Comparison of ENCODE assay signal across 8 cellular contexts in genomic region chr14:69768873-69769272, GRCh38. TPM values are rescaled to one million over a fixed set of nuclear protein-coding genes. Genes with fewer than 3 reads are reported as not detected.
DNase-seq lines count a peak whose midpoint lies in the region; ATAC-seq, FAIRE-seq and TF ChIP-seq lines count a peak whose summit lies in the region.

No MANE protein-coding gene starts in this region.

- H2AFZ ChIP-seq in OCI-LY3 (ENCODE audit: low read depth, low read length): no peak overlapping the region

- peaks cover 14% of the 10 kb centered on the region for H4K20me1 ChIP-seq in OCI-LY3 (ENCODE audit: insufficient read depth, low read length)

- TF ChIP-seq CTCF in OCI-LY3 (IDR thresholded peaks at IDR 0.05; ENCODE audit: low read depth, low read length) (no peak), neural crest cell (conservative IDR thresholded peaks at IDR 0.05) (no peak)

- peak overlapping the region; percentile 98 to 100 (median 100) for H3K4me3 Mint-ChIP-seq in CD4-positive, alpha-beta memory T cell
- H3K4me3 Mint-ChIP-seq in neural crest cell: peak overlapping the region; percentile 99

- peaks cover 57% of the 10 kb centered on the region for H3K36me3 ChIP-seq in CD4-positive, alpha-beta memory T cell (ENCODE audit: insufficient read depth, low read length)
- peaks cover 57% of the 10 kb centered on the region for H3K36me3 ChIP-seq in OCI-LY3 (replicated peaks; ENCODE audit: low read depth, low read length)
- peaks cover 12% of the 10 kb centered on the region for H3K36me3 ChIP-seq in endocrine pancreas (ENCODE audit: control insufficient read depth, insufficient read depth, low read length)

- H3K9me3 ChIP-seq in CD4-positive, alpha-beta memory T cell (ENCODE audit: control insufficient read depth in 1 of 2, low read length in 2 of 2): no peaks in the 10 kb centered on the region
- H3K9me3 ChIP-seq in OCI-LY3 (ENCODE audit: insufficient read depth, low read length) (no peaks in the 10 kb centered on the region), endocrine pancreas (ENCODE audit: control insufficient read depth, low read length) (no peaks in the 10 kb centered on the region)

- peaks cover 0 to 18% (median 0%) of the 10 kb centered on the region in 8 donors for H3K9me3 Mint-ChIP-seq in CD4-positive, alpha-beta memory T cell
- peaks cover 5% of the 10 kb centered on the region for H3K9me3 Mint-ChIP-seq in neural crest cell

- H3K79me2 ChIP-seq in OCI-LY3 (ENCODE audit: low read length): peaks cover 42% of the 10 kb centered on the region

- peaks cover 51 to 82% (median 67%) of the 10 kb centered on the region in 4 donors for H3K4me1 Mint-ChIP-seq in CD4-positive, alpha-beta memory T cell
- peaks cover 58% of the 10 kb centered on the region for H3K4me1 Mint-ChIP-seq in neural crest cell

- H3K4me2 ChIP-seq in OCI-LY3 (ENCODE audit: low read length): peak overlapping the region; percentile 86; the same call in 1 of the 2 replicates

- peak overlapping the region; percentile 56 to 100 (median 100) for H3K27ac Mint-ChIP-seq in CD4-positive, alpha-beta memory T cell
- no peak overlapping the region for H3K27ac Mint-ChIP-seq in neural crest cell (ENCODE audit: unreplicated experiment)

- intact Hi-C loops in CD4-positive, alpha-beta memory T cell (cut with micrococcal nuclease): loop anchor here (5.0 to 10.0 kb wide), 2 partner anchors 586 to 977 kb away; partner anchors contain the start of genes COX16 and ZFP36L1

- no peak for FAIRE-seq in H54 (lab: Jason Lieb, UNC)

- no peaks in the 10 kb centered on the region for H3K27me3 ChIP-seq in CD4-positive, alpha-beta memory T cell (ENCODE audit: insufficient read depth, low read length)
- H3K27me3 ChIP-seq in OCI-LY3 (ENCODE audit: low read depth, low read length) (no peaks in the 10 kb centered on the region), endocrine pancreas (ENCODE audit: control insufficient read depth, insufficient read depth, low read length) (no peaks in the 10 kb centered on the region)

- CTCF ChIA-PET in CD4-positive, alpha-beta memory T cell (lab: Charles Lee; ENCODE audit: partially characterized antibody): interaction anchor here (1.0 kb wide), 1 partner anchor 42 kb away, joined by 3 read pairs; no protein-coding TSS in a partner anchor

- ATAC-seq in HG03378 (IDR thresholded peaks at IDR 0.05; ENCODE audit: unreplicated experiment): no peak

- H3K4me1 ChIP-seq in CD4-positive, alpha-beta memory T cell (ENCODE audit: insufficient read depth, low read length): peaks cover 63% of the 10 kb centered on the region
- H3K4me1 ChIP-seq in OCI-LY3 (ENCODE audit: low read length): peaks cover 13% of the 10 kb centered on the region
- peaks cover 17% of the 10 kb centered on the region for H3K4me1 ChIP-seq in endocrine pancreas (ENCODE audit: control insufficient read depth, insufficient read depth, low read length)

- no peak overlapping the region for H3K9ac ChIP-seq in OCI-LY3 (ENCODE audit: low read length)
- no peak overlapping the region for H3K9ac ChIP-seq in endocrine pancreas (ENCODE audit: control insufficient read depth, insufficient read depth, low read length)

- no peak for TF ChIP-seq POLR2A in H54 (IDR thresholded peaks at IDR 0.05; ENCODE audit: low read depth, low read length)

- no peak for DNase-seq in CD4-positive, alpha-beta memory T cell
- no peak for DNase-seq in neural crest cell (ENCODE audit: low read depth, low spot score)
- DNase-seq in H54 (ENCODE audit: insufficient read length, low spot score): no peak
- no peak for DNase-seq in DMS53 (lab: John Stamatoyannopoulos, UW)
- DNase-seq in NCI-H345 treated with DMSO at 0.1 percent for 48 hours (lab: John Stamatoyannopoulos, UW; ENCODE audit: unreplicated experiment): no peak

- peak overlapping the region; percentile 100 for H3K27ac ChIP-seq in CD4-positive, alpha-beta memory T cell (ENCODE audit: low read depth, low read length)
- H3K27ac ChIP-seq in OCI-LY3 (ENCODE audit: low read length): no peak overlapping the region

- peak overlapping the region; percentile 83 to 95 for H3K4me3 ChIP-seq in CD4-positive, alpha-beta memory T cell (ENCODE audit: low read length in 2 of 2)
- peak overlapping the region; percentile 90; the same call in 1 of the 2 replicates for H3K4me3 ChIP-seq in OCI-LY3 (ENCODE audit: low read length)
- peak overlapping the region; percentile 97 for H3K4me3 ChIP-seq in endocrine pancreas (ENCODE audit: control insufficient read depth, insufficient read depth, low read length)

- POLR2A ChIA-PET in CD4-positive, alpha-beta memory T cell (lab: Charles Lee; ENCODE audit: partially characterized antibody): interaction anchor here (4.8 kb wide), 2 partner anchors 9 to 158 kb away, joined by 56 to 78 read pairs; partner anchors contain the start of gene SUSD6

- H3K27me3 Mint-ChIP-seq in CD4-positive, alpha-beta memory T cell: no peaks in the 10 kb centered on the region
- H3K27me3 Mint-ChIP-seq in neural crest cell (ENCODE audit: low read depth): peaks cover 7% of the 10 kb centered on the region

- peaks cover 64 to 69% of the 10 kb centered on the region in 2 donors for H3K36me3 Mint-ChIP-seq in CD4-positive, alpha-beta memory T cell
- peaks cover 54% of the 10 kb centered on the region for H3K36me3 Mint-ChIP-seq in neural crest cell (ENCODE audit: low read depth)

RNA-seq across cellular contexts. Expression of gene SRSF5, which starts 1.9 kb away (rescaled TPM):
- total RNA-seq in CD4-positive, alpha-beta memory T cell: 100 to 1,000 TPM; 946 to 964 TPM
- 1,000 to 10,000 TPM in 1 of 2 donors, 100 to 1,000 TPM in 1; 920 to 1,159 TPM for polyA plus RNA-seq in CD4-positive, alpha-beta memory T cell
- 356 and 377 TPM in 2 replicates for total RNA-seq in neural crest cell

RNA-seq across cellular contexts. Expression of gene SLC10A1, which starts 28.2 kb away (rescaled TPM):
- total RNA-seq in CD4-positive, alpha-beta memory T cell: not detected
- not detected for polyA plus RNA-seq in CD4-positive, alpha-beta memory T cell
- not detected in 2 replicates for total RNA-seq in neural crest cell
